9 cellular contexts compared by ENCODE assay signal in the genomic region with DNA sequence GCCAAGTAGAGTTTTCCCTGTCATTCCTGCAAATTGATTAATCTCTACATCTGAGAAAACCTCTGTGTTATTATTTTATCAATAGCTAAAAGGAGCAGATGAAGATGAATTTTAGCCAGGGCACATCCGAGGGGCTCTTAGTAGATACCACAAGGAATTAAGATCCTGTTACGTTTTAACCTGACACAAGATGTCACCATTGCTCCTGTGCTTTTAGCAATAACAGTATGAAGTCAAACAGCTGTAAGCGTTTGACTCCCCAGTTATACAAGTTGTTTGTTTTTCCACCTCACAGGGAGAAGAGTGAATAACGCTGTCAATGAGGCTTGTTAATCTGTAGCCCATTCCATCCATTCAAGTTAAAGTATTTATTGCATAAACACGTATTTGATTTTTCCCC.
DNase-seq lines count a peak whose midpoint lies in the region; ATAC-seq and TF ChIP-seq lines count a peak whose summit lies in the region.
"Had no signal": no experiment of that assay in that cellular context is flagged by ENCODE, and none has a peak within 500 bp of the region (broad histone marks: within the 10 kb centered on the region; RNA-seq: fewer than 3 reads in every experiment).

No MANE protein-coding gene starts in this region.

- no peak overlapping the region for H3K4me3 Mint-ChIP-seq in T-helper 17 cell
- H3K4me3 Mint-ChIP-seq: CD4-positive, CD25-positive, alpha-beta regulatory T cell had no signal

- H3K27me3 Mint-ChIP-seq in T-helper 17 cell, result peaks cover 31% of the 10 kb centered on the region

- peaks cover 3% of the 10 kb centered on the region for H3K36me3 Mint-ChIP-seq in T-helper 17 cell (ENCODE audit: low read depth)
- H3K36me3 Mint-ChIP-seq: CD4-positive, CD25-positive, alpha-beta regulatory T cell had no signal

- ATAC-seq in GM19397 (IDR thresholded peaks at IDR 0.05; ENCODE audit: unreplicated experiment) (no peak), T-helper 17 cell (no peak)

- peak; percentile 10 for DNase-seq in NCI-H82 (lab: John Stamatoyannopoulos, UW)
- DNase-seq in NCI-H82 treated with DMSO at 0.1 percent for 48 hours (lab: John Stamatoyannopoulos, UW; ENCODE audit: unreplicated experiment), result no peak
- DNase-seq in NCI-H146 treated with DMSO at 0.1 percent for 48 hours (lab: John Stamatoyannopoulos, UW; ENCODE audit: unreplicated experiment), result peak; percentile 7
- DNase-seq in T47D (ENCODE audit: low read depth in 1 of 2, low spot score in 1 of 2), result peak; percentile 13 to 71
- DNase-seq in retinal pigment epithelial cell (ENCODE audit: low read depth), result no peak
- no peak for DNase-seq in HuH-7.5 (ENCODE audit: low spot score)
- no peak for DNase-seq in T-helper 17 cell

- H3K4me1 Mint-ChIP-seq in T-helper 17 cell, result peaks cover 2% of the 10 kb centered on the region

- H3K4me3 ChIP-seq in retinal pigment epithelial cell (ENCODE audit: low read length), result no peak overlapping the region

- H3K9me3 ChIP-seq in T-helper 17 cell (ENCODE audit: control insufficient read depth, low read length, poor library complexity, severe bottlenecking), result no peaks in the 10 kb centered on the region

- H3K27ac Mint-ChIP-seq in T-helper 17 cell, result no peak overlapping the region
- H3K27ac Mint-ChIP-seq: CD4-positive, CD25-positive, alpha-beta regulatory T cell had no signal

- peak; percentile 29 for TF ChIP-seq CTCF in retinal pigment epithelial cell (conservative IDR thresholded peaks at IDR 0.05; ENCODE audit: low read depth, low read length)

- in situ Hi-C loops in T47D (cut with HindIII; ENCODE audit: low pct_unique_long_range_greater_than_20kb, low sequenced_read_pairs), result no loop called here

Comparison
In these comparisons a context has a peak if more than half of its experiments do, and no peak if none do; other contexts are left out.
1. DNase-seq: peak in NCI-H82 (single experiment), NCI-H146 treated with DMSO at 0.1 percent for 48 hours (single experiment) and T47D (2 of 2); none in NCI-H82 treated with DMSO at 0.1 percent for 48 hours (single experiment), retinal pigment epithelial cell (single experiment), HuH-7.5 (single experiment) and T-helper 17 cell (0 of 3).